In the genomic region with DNA sequence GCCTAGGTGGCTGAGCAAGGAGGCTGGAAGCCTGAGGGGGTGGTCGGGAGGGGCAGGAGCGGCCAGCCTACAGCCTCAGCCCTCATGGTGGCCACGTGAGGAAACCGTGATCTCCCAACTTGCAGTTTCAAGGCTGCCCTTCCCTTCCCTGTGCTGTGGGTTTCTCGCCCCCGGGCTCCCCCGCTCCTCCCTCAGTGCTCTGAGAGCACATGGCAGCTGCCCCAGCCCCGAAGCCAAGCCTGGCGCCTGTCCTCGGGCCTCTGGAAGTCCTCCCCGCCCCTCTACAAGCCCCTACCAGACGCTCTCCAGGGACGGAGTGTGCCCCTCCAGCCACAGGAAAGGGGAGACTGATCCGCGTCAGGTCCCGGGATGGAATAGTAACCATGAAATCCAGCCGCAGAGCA, we compare ENCODE assay signal across 21 cellular contexts. TPM values are rescaled to one million over a fixed set of nuclear protein-coding genes. Genes with fewer than 3 reads are reported as not detected.
DNase-seq lines count a peak whose midpoint lies in the region; ATAC-seq, FAIRE-seq and TF ChIP-seq lines count a peak whose summit lies in the region.
"Had no signal": no experiment of that assay in that cellular context is flagged by ENCODE, and none has a peak within 500 bp of the region (broad histone marks: within the 10 kb centered on the region; RNA-seq: fewer than 3 reads in every experiment).

No MANE protein-coding gene starts in this region.

- H4K20me1 ChIP-seq in HepG2 (ENCODE audit: insufficient read depth, low read length): no peaks in the 10 kb centered on the region

- ATAC-seq in HepG2 (no peak), right lobe of liver (no peak), upper lobe of right lung (no peak)
- no peak for ATAC-seq in activated T-helper 17 cell treated with anti-CD3 and anti-CD28 coated beads, Interleukin-2, amount 50 U/mL, for 72 hours (replicated peaks)

- no peak overlapping the region for H4K91ac ChIP-seq in neuronal stem cell (ENCODE audit: low read depth, low read length, poor library complexity)

- H3K4ac ChIP-seq in neuronal stem cell (ENCODE audit: low read length): no peak overlapping the region

- in situ Hi-C loops in HepG2 (cut with HindIII; ENCODE audit: extremely low pct_ligation_motif_present, low pct_unique_long_range_greater_than_20kb): no loop called here

- H3K9ac ChIP-seq in HepG2 (ENCODE audit: insufficient read depth, low read depth, low read length) (no peak overlapping the region), neuronal stem cell (ENCODE audit: low read depth, low read length, poor library complexity) (no peak overlapping the region)
- H3K9ac ChIP-seq: GM23248 had no signal

- H3K9me3 Mint-ChIP-seq in activated T-helper 17 cell treated with anti-CD3 and anti-CD28 coated beads, Interleukin-2, amount 50 U/mL, for 72 hours: no peaks in the 10 kb centered on the region
- H3K9me3 Mint-ChIP-seq in endothelial cell (ENCODE audit: unreplicated experiment): no peaks in the 10 kb centered on the region

- H2BK12ac ChIP-seq in neuronal stem cell (ENCODE audit: low read length): no peak overlapping the region

- H2BK120ac ChIP-seq in neuronal stem cell (ENCODE audit: low read depth, low read length): no peak overlapping the region

- no peak for FAIRE-seq in HepG2 (lab: Jason Lieb, UNC)
- FAIRE-seq: D721Med, GM12891, RCC 7860 had no signal

- peaks cover 2% of the 10 kb centered on the region for H3K79me1 ChIP-seq in neuronal stem cell (ENCODE audit: low read depth, low read length)

- H3K36me3 ChIP-seq in HepG2 (replicated peaks in 1 of 2; ENCODE audit: control insufficient read depth in 1 of 2, insufficient read depth in 2 of 2, low read length in 2 of 2): peaks cover 5 to 7% of the 10 kb centered on the region in 2 experiments; a peak in 4 of 5 replicates
- H3K36me3 ChIP-seq in right lobe of liver: peaks cover 0 to 13% (median 3%) of the 10 kb centered on the region in 4 donors
- peaks cover 16 to 37% of the 10 kb centered on the region in 2 donors for H3K36me3 ChIP-seq in neuronal stem cell (replicated peaks in 1 of 2; ENCODE audit: control insufficient read depth in 2 of 2, insufficient read depth in 2 of 2, low read length in 2 of 2)
- peaks cover 27% of the 10 kb centered on the region for H3K36me3 ChIP-seq in upper lobe of right lung
- H3K36me3 ChIP-seq: BE2C, SJCRH30 had no signal

- no peak overlapping the region for H3K14ac ChIP-seq in neuronal stem cell (ENCODE audit: low read length)

- no peak overlapping the region for H3K4me3 ChIP-seq in HepG2 (replicated peaks in 1 of 3; ENCODE audit: insufficient read depth in 1 of 3, low read depth in 2 of 3, low read length in 3 of 3)
- H3K4me3 ChIP-seq in right lobe of liver: no peak overlapping the region
- H3K4me3 ChIP-seq in neuronal stem cell (ENCODE audit: low read length in 2 of 2): no peak overlapping the region
- H3K4me3 ChIP-seq in upper lobe of right lung: no peak overlapping the region
- H3K4me3 ChIP-seq: GM23248, MG63, SJCRH30 had no signal

- no peak for TF ChIP-seq EP300 in HepG2 (IDR thresholded peaks at IDR 0.05; ENCODE audit: low read depth in 2 of 2, low read length in 2 of 2)
- TF ChIP-seq EP300 in HepG2 (CRISPR knock-in tag; IDR thresholded peaks at IDR 0.05; ENCODE audit: borderline replicate concordance): no peak

- CTCF ChIA-PET in HepG2 (lab: Yijun Ruan, JAX; ENCODE audit: low intra/inter-chr PET ratio, low total read pairs): no interaction called here

- intact Hi-C loops in HepG2 (cut with micrococcal nuclease; ENCODE audit: unreplicated experiment): no loop called here
- intact Hi-C loops in right lobe of liver (cut with DNase I): no loop called here
- intact Hi-C loops in upper lobe of right lung (cut with DNase I): no loop called here

- peak overlapping the region; percentile 58 for H3K27ac Mint-ChIP-seq in activated T-helper 17 cell treated with anti-CD3 and anti-CD28 coated beads, Interleukin-2, amount 50 U/mL, for 72 hours
- H3K27ac Mint-ChIP-seq in endothelial cell (ENCODE audit: unreplicated experiment): no peak overlapping the region

- H4K8ac ChIP-seq in neuronal stem cell (ENCODE audit: low read depth, low read length): no peak overlapping the region

- no peaks in the 10 kb centered on the region for H3K79me2 ChIP-seq in HepG2 (ENCODE audit: insufficient read depth, low read length)

- 0 out of 4 replicates have a peak, but pooled peaks of 1 of the 2 experiments have one; percentile 30 for TF ChIP-seq POLR2A in HepG2 (IDR thresholded peaks at IDR 0.05; ENCODE audit: insufficient read depth in 1 of 2, low read depth in 2 of 2, low read length in 2 of 2)
- no peak for TF ChIP-seq POLR2A in right lobe of liver (IDR thresholded peaks at IDR 0.05)

- H2AFZ ChIP-seq in HepG2 (ENCODE audit: low read length): no peak overlapping the region
- no peak overlapping the region for H2AFZ ChIP-seq in neuronal stem cell (ENCODE audit: low read length)
- H2AFZ ChIP-seq: GM23248 had no signal

- WGBS in HepG2 (ENCODE audit: low lambda C conversion rate): 93% methylated on average over 17 of the region's 17 CpGs
- 98% methylated on average over 4 of the region's 17 CpGs for WGBS in right lobe of liver (ENCODE audit: insufficient coverage, low coverage, low lambda C conversion rate, missing lambda C conversion rate)
- WGBS in neuronal stem cell (ENCODE audit: extremely low coverage in 2 of 2, insufficient read length in 2 of 2, insufficient replicate concordance in 1 of 2), 2 donors: no CpG with 5 or more reads among the region's 17 CpGs

- H3K9me3 ChIP-seq in HepG2 (ENCODE audit: low read length) (no peaks in the 10 kb centered on the region), right lobe of liver (no peaks in the 10 kb centered on the region), neuronal stem cell (replicated peaks in 1 of 2; ENCODE audit: control insufficient read depth in 2 of 2, insufficient read depth in 1 of 2, low read depth in 1 of 2, low read length in 2 of 2) (no peaks in the 10 kb centered on the region), upper lobe of right lung (no peaks in the 10 kb centered on the region)
- H3K9me3 ChIP-seq: BE2C, MG63, SJCRH30 had no signal

- TF ChIP-seq RAD21 in HepG2 (CRISPR knock-in tag; IDR thresholded peaks at IDR 0.05): no peak

- H3K27me3 Mint-ChIP-seq in activated T-helper 17 cell treated with anti-CD3 and anti-CD28 coated beads, Interleukin-2, amount 50 U/mL, for 72 hours: no peaks in the 10 kb centered on the region
- H3K27me3 Mint-ChIP-seq in endothelial cell (ENCODE audit: unreplicated experiment): peaks cover 5% of the 10 kb centered on the region

- no TSS peak for BruUV-seq in HepG2 (replicated peaks; lab: Mats Ljungman, UMichigan)

- H2AK5ac ChIP-seq in neuronal stem cell (ENCODE audit: low read depth, low read length): no peak overlapping the region

- H3K36me3 Mint-ChIP-seq in activated T-helper 17 cell treated with anti-CD3 and anti-CD28 coated beads, Interleukin-2, amount 50 U/mL, for 72 hours (ENCODE audit: low read depth): peaks cover 35% of the 10 kb centered on the region
- peaks cover 7% of the 10 kb centered on the region for H3K36me3 Mint-ChIP-seq in endothelial cell (ENCODE audit: low read depth, unreplicated experiment)

- H3K4me3 Mint-ChIP-seq in activated T-helper 17 cell treated with anti-CD3 and anti-CD28 coated beads, Interleukin-2, amount 50 U/mL, for 72 hours: no peak overlapping the region
- no peak overlapping the region for H3K4me3 Mint-ChIP-seq in endothelial cell (ENCODE audit: unreplicated experiment)

- TF ChIP-seq CTCF in HepG2 (CRISPR knock-in tag; IDR thresholded peaks at IDR 0.05) (no peak), right lobe of liver (IDR thresholded peaks at IDR 0.05) (no peak), endothelial cell (IDR thresholded peaks at IDR 0.05; ENCODE audit: unreplicated experiment) (no peak), upper lobe of right lung (IDR thresholded peaks at IDR 0.05) (no peak)

- POLR2A ChIA-PET in HepG2 (lab: Yijun Ruan, JAX): interaction anchor here (0.9 kb wide), 1 partner anchor 24 kb away, joined by 4 read pairs; no protein-coding TSS in a partner anchor

- no peak overlapping the region for H3K18ac ChIP-seq in neuronal stem cell (ENCODE audit: low read length)

- H2BK5ac ChIP-seq in neuronal stem cell (ENCODE audit: low read length): no peak overlapping the region

- no peak overlapping the region for H3K4me2 ChIP-seq in HepG2 (ENCODE audit: low read depth, low read length)
- no peak overlapping the region for H3K4me2 ChIP-seq in neuronal stem cell (ENCODE audit: insufficient read depth, low read length, poor library complexity, severe bottlenecking)

- no peaks in the 10 kb centered on the region for H3K4me1 Mint-ChIP-seq in activated T-helper 17 cell treated with anti-CD3 and anti-CD28 coated beads, Interleukin-2, amount 50 U/mL, for 72 hours
- H3K4me1 Mint-ChIP-seq in endothelial cell (ENCODE audit: unreplicated experiment): peaks cover 5% of the 10 kb centered on the region

- peak overlapping the region; percentile 29 for H3K23ac ChIP-seq in neuronal stem cell (ENCODE audit: low read depth, low read length, poor library complexity)

- H3K27me3 ChIP-seq in HepG2 (ENCODE audit: control insufficient read depth in 1 of 2, insufficient read depth in 2 of 2, low read length in 2 of 2) (no peaks in the 10 kb centered on the region), right lobe of liver (no peaks in the 10 kb centered on the region), neuronal stem cell (ENCODE audit: control insufficient read depth in 3 of 3, insufficient read depth in 3 of 3, low read depth in 1 of 3, low read length in 3 of 3) (no peaks in the 10 kb centered on the region), upper lobe of right lung (no peaks in the 10 kb centered on the region)
- H3K27me3 ChIP-seq: BE2C, MG63, SJCRH30 had no signal

- no peak overlapping the region for H3K27ac ChIP-seq in HepG2 (ENCODE audit: extremely low read length, insufficient read depth, low read length)
- H3K27ac ChIP-seq in right lobe of liver: no peak overlapping the region
- H3K27ac ChIP-seq in neuronal stem cell (replicated peaks; ENCODE audit: low read length): no peak overlapping the region
- no peak overlapping the region for H3K27ac ChIP-seq in upper lobe of right lung
- H3K27ac ChIP-seq: GM23248, SJCRH30 had no signal

- H2BK15ac ChIP-seq in neuronal stem cell (ENCODE audit: low read length): no peak overlapping the region

- H3K4me1 ChIP-seq in HepG2 (ENCODE audit: insufficient read depth, low read length): peaks cover 14% of the 10 kb centered on the region
- peaks cover 0 to 14% (median 6%) of the 10 kb centered on the region in 4 donors for H3K4me1 ChIP-seq in right lobe of liver
- H3K4me1 ChIP-seq in neuronal stem cell (ENCODE audit: control insufficient read depth in 2 of 2, insufficient read depth in 1 of 2, low read depth in 1 of 2, low read length in 2 of 2): peaks cover 1 to 8% of the 10 kb centered on the region in 2 donors
- peaks cover 4% of the 10 kb centered on the region for H3K4me1 ChIP-seq in upper lobe of right lung
- H3K4me1 ChIP-seq: BE2C, SJCRH30 had no signal

- DNase-seq in HepG2 (ENCODE audit: low spot score) (no peak), right lobe of liver (no peak), neuronal stem cell (ENCODE audit: low spot score) (no peak), endothelial cell (ENCODE audit: low spot score) (no peak), upper lobe of right lung (no peak), GM03348 (ENCODE audit: low spot score) (no peak)
- DNase-seq: BE2C, DMS79 treated with DMSO at 0.1 percent for 48 hours, GM23248, MG63, NCI-H1417, NCI-H1694 treated with DMSO at 0.1 percent for 48 hours, NCI-H2081 treated with DMSO at 0.1 percent for 48 hours, NCI-H2171 treated with DMSO at 0.1 percent for 48 hours, NCI-H524 treated with DMSO at 0.1 percent for 48 hours, OCI-M1, SJCRH30 had no signal

RNA-seq across cellular contexts. Expression of a gene that starts 0.6 kb away (rescaled TPM):
- 0.35 and 1.5 TPM in 2 replicates for total RNA-seq in HepG2 (2016; rRNA removed; fragmentation: Illumina TruSeq; extraction: Trizol)
- 0.35 and 0.51 TPM in 2 replicates for total RNA-seq in HepG2 (2016; cell fraction: cytosol; rRNA removed; fragmentation: Illumina TruSeq; extraction: Trizol; ENCODE audit: low read depth)
- total RNA-seq in HepG2 (2016; cell fraction: insoluble cytoplasmic fraction; rRNA removed; fragmentation: Illumina TruSeq; extraction: Trizol): 0.61 and 2.2 TPM in 2 replicates
- 0.77 and 0.90 TPM in 2 replicates for total RNA-seq in HepG2 (2016; cell fraction: membrane; rRNA removed; fragmentation: Illumina TruSeq; extraction: Trizol)
- 2.3 and 2.8 TPM in 2 replicates for total RNA-seq in HepG2 (2016; cell fraction: nucleus; rRNA removed; fragmentation: Illumina TruSeq; extraction: Trizol)
- 1.6 and 2.7 TPM in 2 replicates for polyA plus RNA-seq in HepG2 (2011; rRNA removed)
- 0.71 and 0.90 TPM in 2 replicates for polyA plus RNA-seq in HepG2 (2011; cell fraction: cytosol; rRNA removed)
- 17.9 and 22.1 TPM in 2 replicates for polyA plus RNA-seq in HepG2 (2011; cell fraction: nucleus; rRNA removed)
- 0.72 and 2.1 TPM in 2 replicates for polyA plus RNA-seq in HepG2 (2012)
- 0.47 and 0.50 TPM in 2 replicates for polyA plus RNA-seq in HepG2 (2016; cell fraction: cytosol; fragmentation: Illumina TruSeq; extraction: Trizol; ENCODE audit: low read depth)
- 0.32 and 0.50 TPM in 2 replicates for polyA plus RNA-seq in HepG2 (2016; cell fraction: insoluble cytoplasmic fraction; fragmentation: Illumina TruSeq; extraction: Trizol; ENCODE audit: low read depth)
- 0.47 and 0.74 TPM in 2 replicates for polyA plus RNA-seq in HepG2 (2016; cell fraction: membrane; fragmentation: Illumina TruSeq; extraction: Trizol; ENCODE audit: low read depth)
- 9.2 and 10.4 TPM in 2 replicates for polyA plus RNA-seq in HepG2 (2016; cell fraction: nucleus; fragmentation: Illumina TruSeq; extraction: Trizol; ENCODE audit: insufficient read depth, low read depth)
- 1.6 and 5.1 TPM in 2 replicates for polyA minus RNA-seq in HepG2 (2011; rRNA and poly(A)+ RNA removed; ENCODE audit: low replicate concordance)
- not detected in 2 replicates for polyA minus RNA-seq in HepG2 (2011; cell fraction: cytosol; rRNA and poly(A)+ RNA removed)
- polyA minus RNA-seq in HepG2 (2011; cell fraction: nucleus; rRNA and poly(A)+ RNA removed): 3.9 and 4.1 TPM in 2 replicates
- total RNA-seq in right lobe of liver: 1 to 10 TPM in 5 of 6 experiments, under 1 TPM in 1; 0.98 to 4.0 (median 2.7) TPM
- 10 to 100 TPM in 1 of 2 donors, 1 to 10 TPM in 1; 6.8 to 11.7 TPM for total RNA-seq in activated T-helper 17 cell treated with anti-CD3 and anti-CD28 coated beads, Interleukin-2, amount 50 U/mL, for 72 hours
- 2.3 TPM for polyA plus RNA-seq in neuronal stem cell (2013, experiment 1 of 2)
- polyA plus RNA-seq in neuronal stem cell (2013, experiment 2 of 2): 1.9 TPM
- 4.7 TPM for total RNA-seq in endothelial cell (ENCODE audit: unreplicated experiment)
- total RNA-seq in upper lobe of right lung: 1.7 TPM

RNA-seq across cellular contexts. Expression of a gene that starts 13.4 kb away (rescaled TPM):
- total RNA-seq in HepG2 (2016; rRNA removed; fragmentation: Illumina TruSeq; extraction: Trizol) (23.2 and 26.7 TPM in 2 replicates), right lobe of liver (10 to 100 TPM in 3 of 6 experiments, 1 to 10 TPM in 3; 6.0 to 16.3 (median 9.7) TPM), endothelial cell (ENCODE audit: unreplicated experiment) (14.9 TPM), upper lobe of right lung (8.6 TPM)
- total RNA-seq in HepG2 (2016; cell fraction: cytosol; rRNA removed; fragmentation: Illumina TruSeq; extraction: Trizol; ENCODE audit: low read depth): 40.7 and 45.8 TPM in 2 replicates
- total RNA-seq in HepG2 (2016; cell fraction: insoluble cytoplasmic fraction; rRNA removed; fragmentation: Illumina TruSeq; extraction: Trizol): 26.3 and 27.1 TPM in 2 replicates
- total RNA-seq in HepG2 (2016; cell fraction: membrane; rRNA removed; fragmentation: Illumina TruSeq; extraction: Trizol): 37.4 and 41.3 TPM in 2 replicates
- 10.3 and 11.7 TPM in 2 replicates for total RNA-seq in HepG2 (2016; cell fraction: nucleus; rRNA removed; fragmentation: Illumina TruSeq; extraction: Trizol)
- polyA plus RNA-seq in HepG2 (2011; rRNA removed): 24.8 and 27.8 TPM in 2 replicates
- 18.3 and 31.5 TPM in 2 replicates for polyA plus RNA-seq in HepG2 (2011; cell fraction: cytosol; rRNA removed)
- 24.2 and 29.2 TPM in 2 replicates for polyA plus RNA-seq in HepG2 (2011; cell fraction: nucleus; rRNA removed)
- 14.6 and 20.3 TPM in 2 replicates for polyA plus RNA-seq in HepG2 (2012)
- polyA plus RNA-seq in HepG2 (2016; cell fraction: cytosol; fragmentation: Illumina TruSeq; extraction: Trizol; ENCODE audit: low read depth): 55.3 and 63.9 TPM in 2 replicates
- 33.9 and 35.0 TPM in 2 replicates for polyA plus RNA-seq in HepG2 (2016; cell fraction: insoluble cytoplasmic fraction; fragmentation: Illumina TruSeq; extraction: Trizol; ENCODE audit: low read depth)
- 40.8 and 47.0 TPM in 2 replicates for polyA plus RNA-seq in HepG2 (2016; cell fraction: membrane; fragmentation: Illumina TruSeq; extraction: Trizol; ENCODE audit: low read depth)
- 23.0 and 24.9 TPM in 2 replicates for polyA plus RNA-seq in HepG2 (2016; cell fraction: nucleus; fragmentation: Illumina TruSeq; extraction: Trizol; ENCODE audit: insufficient read depth, low read depth)
- 10.9 and 17.9 TPM in 2 replicates for polyA minus RNA-seq in HepG2 (2011; rRNA and poly(A)+ RNA removed; ENCODE audit: low replicate concordance)
- polyA minus RNA-seq in HepG2 (2011; cell fraction: cytosol; rRNA and poly(A)+ RNA removed): 4.6 and 5.6 TPM in 2 replicates
- 8.2 and 14.2 TPM in 2 replicates for polyA minus RNA-seq in HepG2 (2011; cell fraction: nucleus; rRNA and poly(A)+ RNA removed)
- total RNA-seq in activated T-helper 17 cell treated with anti-CD3 and anti-CD28 coated beads, Interleukin-2, amount 50 U/mL, for 72 hours: 10 to 100 TPM; 25.2 to 52.3 TPM
- 10.5 TPM for polyA plus RNA-seq in neuronal stem cell (2013, experiment 1 of 2)
- 9.7 TPM for polyA plus RNA-seq in neuronal stem cell (2013, experiment 2 of 2)

RNA-seq across cellular contexts. Expression of a gene that starts 25.5 kb away (rescaled TPM):
- 11.3 and 25.9 TPM in 2 replicates for total RNA-seq in HepG2 (2016; rRNA removed; fragmentation: Illumina TruSeq; extraction: Trizol)
- 3.5 and 4.2 TPM in 2 replicates for total RNA-seq in HepG2 (2016; cell fraction: cytosol; rRNA removed; fragmentation: Illumina TruSeq; extraction: Trizol; ENCODE audit: low read depth)
- 8.4 and 25.7 TPM in 2 replicates for total RNA-seq in HepG2 (2016; cell fraction: insoluble cytoplasmic fraction; rRNA removed; fragmentation: Illumina TruSeq; extraction: Trizol)
- 10.9 and 11.4 TPM in 2 replicates for total RNA-seq in HepG2 (2016; cell fraction: membrane; rRNA removed; fragmentation: Illumina TruSeq; extraction: Trizol)
- 22.1 and 28.3 TPM in 2 replicates for total RNA-seq in HepG2 (2016; cell fraction: nucleus; rRNA removed; fragmentation: Illumina TruSeq; extraction: Trizol)
- 46.6 and 69.2 TPM in 2 replicates for polyA plus RNA-seq in HepG2 (2011; rRNA removed)
- 33.4 and 47.8 TPM in 2 replicates for polyA plus RNA-seq in HepG2 (2011; cell fraction: cytosol; rRNA removed)
- polyA plus RNA-seq in HepG2 (2011; cell fraction: nucleus; rRNA removed): 135 and 157 TPM in 2 replicates
- polyA plus RNA-seq in HepG2 (2012): 27.3 and 39.4 TPM in 2 replicates
- polyA plus RNA-seq in HepG2 (2016; cell fraction: cytosol; fragmentation: Illumina TruSeq; extraction: Trizol; ENCODE audit: low read depth): 1.0 and 1.2 TPM in 2 replicates
- 6.0 and 8.4 TPM in 2 replicates for polyA plus RNA-seq in HepG2 (2016; cell fraction: insoluble cytoplasmic fraction; fragmentation: Illumina TruSeq; extraction: Trizol; ENCODE audit: low read depth)
- 3.1 and 3.2 TPM in 2 replicates for polyA plus RNA-seq in HepG2 (2016; cell fraction: membrane; fragmentation: Illumina TruSeq; extraction: Trizol; ENCODE audit: low read depth)
- polyA plus RNA-seq in HepG2 (2016; cell fraction: nucleus; fragmentation: Illumina TruSeq; extraction: Trizol; ENCODE audit: insufficient read depth, low read depth): 51.6 and 60.2 TPM in 2 replicates
- 29.1 and 175 TPM in 2 replicates for polyA minus RNA-seq in HepG2 (2011; rRNA and poly(A)+ RNA removed; ENCODE audit: low replicate concordance)
- 41.8 and 45.0 TPM in 2 replicates for polyA minus RNA-seq in HepG2 (2011; cell fraction: cytosol; rRNA and poly(A)+ RNA removed)
- polyA minus RNA-seq in HepG2 (2011; cell fraction: nucleus; rRNA and poly(A)+ RNA removed): 25.8 and 31.7 TPM in 2 replicates
- 10 to 100 TPM; 11.9 to 18.9 (median 12.6) TPM for total RNA-seq in right lobe of liver
- total RNA-seq in activated T-helper 17 cell treated with anti-CD3 and anti-CD28 coated beads, Interleukin-2, amount 50 U/mL, for 72 hours: 1 to 10 TPM; 8.3 to 9.6 TPM
- polyA plus RNA-seq in neuronal stem cell (2013, experiment 1 of 2): 40.1 TPM
- polyA plus RNA-seq in neuronal stem cell (2013, experiment 2 of 2): 39.2 TPM
- 279 TPM for total RNA-seq in endothelial cell (ENCODE audit: unreplicated experiment)
- 37.7 TPM for total RNA-seq in upper lobe of right lung

RNA-seq across cellular contexts. Expression of a gene that starts 28.3 kb away (rescaled TPM):
- total RNA-seq in HepG2 (2016; rRNA removed; fragmentation: Illumina TruSeq; extraction: Trizol) (8.4 and 21.2 TPM in 2 replicates), right lobe of liver (10 to 100 TPM; 11.5 to 37.6 (median 21.6) TPM), endothelial cell (ENCODE audit: unreplicated experiment) (14.7 TPM), upper lobe of right lung (34.1 TPM)
- total RNA-seq in HepG2 (2016; cell fraction: cytosol; rRNA removed; fragmentation: Illumina TruSeq; extraction: Trizol; ENCODE audit: low read depth): 5.5 and 5.9 TPM in 2 replicates
- 6.5 and 21.5 TPM in 2 replicates for total RNA-seq in HepG2 (2016; cell fraction: insoluble cytoplasmic fraction; rRNA removed; fragmentation: Illumina TruSeq; extraction: Trizol)
- total RNA-seq in HepG2 (2016; cell fraction: membrane; rRNA removed; fragmentation: Illumina TruSeq; extraction: Trizol): 8.5 and 9.2 TPM in 2 replicates
- 22.7 and 27.7 TPM in 2 replicates for total RNA-seq in HepG2 (2016; cell fraction: nucleus; rRNA removed; fragmentation: Illumina TruSeq; extraction: Trizol)
- polyA plus RNA-seq in HepG2 (2011; rRNA removed): 27.9 and 43.4 TPM in 2 replicates
- polyA plus RNA-seq in HepG2 (2011; cell fraction: cytosol; rRNA removed): 24.2 and 26.5 TPM in 2 replicates
- polyA plus RNA-seq in HepG2 (2011; cell fraction: nucleus; rRNA removed): 68.4 and 71.2 TPM in 2 replicates
- polyA plus RNA-seq in HepG2 (2012): 35.8 and 38.5 TPM in 2 replicates
- 4.3 and 4.5 TPM in 2 replicates for polyA plus RNA-seq in HepG2 (2016; cell fraction: cytosol; fragmentation: Illumina TruSeq; extraction: Trizol; ENCODE audit: low read depth)
- 11.7 and 14.4 TPM in 2 replicates for polyA plus RNA-seq in HepG2 (2016; cell fraction: insoluble cytoplasmic fraction; fragmentation: Illumina TruSeq; extraction: Trizol; ENCODE audit: low read depth)
- 10.0 and 11.0 TPM in 2 replicates for polyA plus RNA-seq in HepG2 (2016; cell fraction: membrane; fragmentation: Illumina TruSeq; extraction: Trizol; ENCODE audit: low read depth)
- 48.6 and 52.0 TPM in 2 replicates for polyA plus RNA-seq in HepG2 (2016; cell fraction: nucleus; fragmentation: Illumina TruSeq; extraction: Trizol; ENCODE audit: insufficient read depth, low read depth)
- polyA minus RNA-seq in HepG2 (2011; rRNA and poly(A)+ RNA removed; ENCODE audit: low replicate concordance): 49.9 and 152 TPM in 2 replicates
- polyA minus RNA-seq in HepG2 (2011; cell fraction: cytosol; rRNA and poly(A)+ RNA removed): 50.4 and 69.9 TPM in 2 replicates
- polyA minus RNA-seq in HepG2 (2011; cell fraction: nucleus; rRNA and poly(A)+ RNA removed): 56.1 and 70.2 TPM in 2 replicates
- total RNA-seq in activated T-helper 17 cell treated with anti-CD3 and anti-CD28 coated beads, Interleukin-2, amount 50 U/mL, for 72 hours: 10 to 100 TPM; 17.9 to 22.0 TPM
- polyA plus RNA-seq in neuronal stem cell (2013, experiment 1 of 2): 13.3 TPM
- 13.5 TPM for polyA plus RNA-seq in neuronal stem cell (2013, experiment 2 of 2)
